ENCODE assay signal across 1 cellular context in the genomic region with DNA sequence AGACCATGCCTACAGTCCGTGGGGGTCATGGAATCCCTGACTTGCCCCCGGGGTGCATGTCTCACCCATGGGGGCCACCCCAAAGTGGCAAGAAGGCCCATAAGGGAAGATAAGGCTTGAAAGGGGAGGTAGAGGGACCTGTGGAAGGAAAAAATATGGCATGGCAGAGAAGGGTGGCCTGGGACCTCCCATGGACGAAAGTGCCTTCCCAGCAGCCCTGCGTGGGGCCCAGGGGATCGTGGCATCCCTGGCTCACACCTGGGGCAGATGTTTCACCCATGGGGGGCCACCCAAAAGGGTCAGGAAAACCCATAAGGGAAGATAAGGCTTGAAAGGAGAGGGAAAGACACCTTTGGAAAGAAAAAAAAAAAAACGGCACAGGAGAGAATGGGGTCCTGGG.
TF ChIP-seq lines count a peak whose summit lies in the region.

No MANE protein-coding gene starts in this region.

TF ChIP-seq in SK-N-SH treated with all-trans-retinoic acid at 6 μM for 48 hours, 23 proteins besides CTCF, POLR2A, EP300 and RAD21 (continued from another document):
- TF ChIP-seq TSHZ2 (CRISPR knock-in tag; IDR thresholded peaks at IDR 0.05) (no peak), ZNF8 (CRISPR knock-in tag; IDR thresholded peaks at IDR 0.05) (no peak), GLIS3 (CRISPR knock-in tag; IDR thresholded peaks at IDR 0.05) (no peak), ESRRG (CRISPR knock-in tag; IDR thresholded peaks at IDR 0.05) (no peak), ZFP3 (CRISPR knock-in tag; IDR thresholded peaks at IDR 0.05) (no peak), TOX (CRISPR knock-in tag; IDR thresholded peaks at IDR 0.05; ENCODE audit: borderline replicate concordance) (no peak), ZNF70 (CRISPR knock-in tag; IDR thresholded peaks at IDR 0.05) (no peak), ZFP30 (CRISPR knock-in tag; IDR thresholded peaks at IDR 0.05) (no peak), OSR1 (CRISPR knock-in tag; IDR thresholded peaks at IDR 0.05) (no peak), PPARA (CRISPR knock-in tag; IDR thresholded peaks at IDR 0.05; ENCODE audit: borderline replicate concordance) (no peak), BACH2 (CRISPR knock-in tag; IDR thresholded peaks at IDR 0.05; ENCODE audit: borderline replicate concordance) (no peak), ZC3H10 (CRISPR knock-in tag; IDR thresholded peaks at IDR 0.05) (no peak), RARB (CRISPR knock-in tag; IDR thresholded peaks at IDR 0.05) (no peak)
- TF ChIP-seq, protein P1, sequence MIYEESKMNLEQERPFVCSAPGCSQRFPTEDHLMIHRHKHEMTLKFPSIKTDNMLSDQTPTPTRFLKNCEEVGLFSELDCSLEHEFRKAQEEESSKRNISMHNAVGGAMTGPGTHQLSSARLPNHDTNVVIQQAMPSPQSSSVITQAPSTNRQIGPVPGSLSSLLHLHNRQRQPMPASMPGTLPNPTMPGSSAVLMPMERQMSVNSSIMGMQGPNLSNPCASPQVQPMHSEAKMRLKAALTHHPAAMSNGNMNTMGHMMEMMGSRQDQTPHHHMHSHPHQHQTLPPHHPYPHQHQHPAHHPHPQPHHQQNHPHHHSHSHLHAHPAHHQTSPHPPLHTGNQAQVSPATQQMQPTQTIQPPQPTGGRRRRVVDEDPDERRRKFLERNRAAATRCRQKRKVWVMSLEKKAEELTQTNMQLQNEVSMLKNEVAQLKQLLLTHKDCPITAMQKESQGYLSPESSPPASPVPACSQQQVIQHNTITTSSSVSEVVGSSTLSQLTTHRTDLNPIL (CRISPR knock-in tag; IDR thresholded peaks at IDR 0.05; ENCODE audit: low read depth), result no peak
- TF ChIP-seq, protein P2, sequence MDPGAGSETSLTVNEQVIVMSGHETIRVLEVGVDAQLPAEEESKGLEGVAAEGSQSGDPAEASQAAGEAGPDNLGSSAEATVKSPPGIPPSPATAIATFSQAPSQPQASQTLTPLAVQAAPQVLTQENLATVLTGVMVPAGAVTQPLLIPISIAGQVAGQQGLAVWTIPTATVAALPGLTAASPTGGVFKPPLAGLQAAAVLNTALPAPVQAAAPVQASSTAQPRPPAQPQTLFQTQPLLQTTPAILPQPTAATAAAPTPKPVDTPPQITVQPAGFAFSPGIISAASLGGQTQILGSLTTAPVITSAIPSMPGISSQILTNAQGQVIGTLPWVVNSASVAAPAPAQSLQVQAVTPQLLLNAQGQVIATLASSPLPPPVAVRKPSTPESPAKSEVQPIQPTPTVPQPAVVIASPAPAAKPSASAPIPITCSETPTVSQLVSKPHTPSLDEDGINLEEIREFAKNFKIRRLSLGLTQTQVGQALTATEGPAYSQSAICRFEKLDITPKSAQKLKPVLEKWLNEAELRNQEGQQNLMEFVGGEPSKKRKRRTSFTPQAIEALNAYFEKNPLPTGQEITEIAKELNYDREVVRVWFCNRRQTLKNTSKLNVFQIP (CRISPR knock-in tag; IDR thresholded peaks at IDR 0.05; ENCODE audit: borderline replicate concordance, low read depth), result no peak
